1 cellular context compared by ENCODE assay signal in genomic region chr22:31661851-31662667, GRCh38.
TF ChIP-seq lines count a peak whose summit lies in the region.

Gene PISD, minus strand, starts transcription at chr22:31662215. Its CDS starts 7 bp downstream, at chr22:31662208.

TF ChIP-seq in HepG2, 621 proteins besides CTCF, POLR2A, EP300 and RAD21 (continued from another document and continues in another):
- TF ChIP-seq ZNF331 (CRISPR knock-in tag; IDR thresholded peaks at IDR 0.05) = peak; percentile 22; the same call in 1 of the 2 replicates
- TF ChIP-seq ZNF367 (CRISPR knock-in tag; IDR thresholded peaks at IDR 0.05; ENCODE audit: borderline replicate concordance) = no peak
- no peak for TF ChIP-seq PRDM15 (CRISPR knock-in tag; IDR thresholded peaks at IDR 0.05)
- no peak for TF ChIP-seq SNAI1 (CRISPR knock-in tag; IDR thresholded peaks at IDR 0.05; ENCODE audit: borderline replicate concordance)
- peak; percentile 69; the same call in 1 of the 2 replicates for TF ChIP-seq TSC22D2 (CRISPR knock-in tag; IDR thresholded peaks at IDR 0.05; ENCODE audit: borderline replicate concordance)
- TF ChIP-seq ZNF446 (CRISPR knock-in tag; IDR thresholded peaks at IDR 0.05) = no peak
- TF ChIP-seq KLF13 (CRISPR knock-in tag; IDR thresholded peaks at IDR 0.05) = peak; percentile 99
- TF ChIP-seq KLF12 (CRISPR knock-in tag; IDR thresholded peaks at IDR 0.05; ENCODE audit: borderline replicate concordance) = peak; percentile 92
- no peak for TF ChIP-seq ZNF17 (CRISPR knock-in tag; IDR thresholded peaks at IDR 0.05)
- TF ChIP-seq SRSF4 (IDR thresholded peaks at IDR 0.05; ENCODE audit: low read depth, low read length, poor library complexity, severe bottlenecking) = no peak
- TF ChIP-seq ZNF30 (CRISPR knock-in tag; IDR thresholded peaks at IDR 0.05) = no peak
- TF ChIP-seq E2F5 (CRISPR knock-in tag; conservative IDR thresholded peaks at IDR 0.05) = no peak
- TF ChIP-seq MYNN (CRISPR knock-in tag; IDR thresholded peaks at IDR 0.05; ENCODE audit: low read depth) = no peak
- TF ChIP-seq ZNF337 (CRISPR knock-in tag; IDR thresholded peaks at IDR 0.05; ENCODE audit: borderline replicate concordance, low read depth) = 0 out of 2 replicates have a peak, but pooled peaks have one; percentile 45
- TF ChIP-seq ZBTB40 (IDR thresholded peaks at IDR 0.05) = no peak
- TF ChIP-seq ZBTB40 (CRISPR knock-in tag; IDR thresholded peaks at IDR 0.05) = peak; percentile 18; the same call in 1 of the 2 replicates
- TF ChIP-seq ZNF597 (CRISPR knock-in tag; IDR thresholded peaks at IDR 0.05) = no peak
- TF ChIP-seq CHD4 (IDR thresholded peaks at IDR 0.05; ENCODE audit: borderline replicate concordance, low read length) = no peak
- no peak for TF ChIP-seq PRPF4 (IDR thresholded peaks at IDR 0.05; ENCODE audit: low read depth, low read length, poor library complexity, severe bottlenecking)
- no peak for TF ChIP-seq ZNF431 (CRISPR knock-in tag; IDR thresholded peaks at IDR 0.05; ENCODE audit: borderline replicate concordance, low read depth)
- TF ChIP-seq ZNF761 (CRISPR knock-in tag; conservative IDR thresholded peaks at IDR 0.05) = no peak
- no peak for TF ChIP-seq HNF1A (IDR thresholded peaks at IDR 0.05; ENCODE audit: low read depth)
- TF ChIP-seq HNF1A (CRISPR knock-in tag; IDR thresholded peaks at IDR 0.05; ENCODE audit: borderline replicate concordance) = no peak
- TF ChIP-seq ZNF574 (CRISPR knock-in tag; IDR thresholded peaks at IDR 0.05) = peak; percentile 90
- TF ChIP-seq HHEX (CRISPR knock-in tag; IDR thresholded peaks at IDR 0.05) = no peak
- peak; percentile 79 for TF ChIP-seq SP1 (IDR thresholded peaks at IDR 0.05)
- peak; percentile 100 for TF ChIP-seq SP1 (CRISPR knock-in tag; IDR thresholded peaks at IDR 0.05)
- peak; percentile 70; the same call in 1 of the 2 replicates for TF ChIP-seq SIN3A (IDR thresholded peaks at IDR 0.05; ENCODE audit: borderline replicate concordance, low read depth, low read length)
- no peak for TF ChIP-seq PHB2 (IDR thresholded peaks at IDR 0.05; ENCODE audit: partially characterized antibody)
- no peak for TF ChIP-seq ZNF207 (IDR thresholded peaks at IDR 0.05; ENCODE audit: borderline replicate concordance)
- TF ChIP-seq HINFP (CRISPR knock-in tag; IDR thresholded peaks at IDR 0.05; ENCODE audit: low read depth) = 0 out of 2 replicates have a peak, but pooled peaks have one; percentile 24
- no peak for TF ChIP-seq FOXJ3 (CRISPR knock-in tag; IDR thresholded peaks at IDR 0.05; ENCODE audit: borderline replicate concordance)
- TF ChIP-seq KLF9 (CRISPR knock-in tag; IDR thresholded peaks at IDR 0.05; ENCODE audit: low read depth) = peak; percentile 100
- TF ChIP-seq ZNF788 (CRISPR knock-in tag; IDR thresholded peaks at IDR 0.05; ENCODE audit: borderline replicate concordance) = peak; percentile 40; the same call in 1 of the 2 replicates
- TF ChIP-seq SP4 (CRISPR knock-in tag; IDR thresholded peaks at IDR 0.05) = peak; percentile 99
- 0 out of 2 replicates have a peak, but pooled peaks have one; percentile 69 for TF ChIP-seq ZNF510 (CRISPR knock-in tag; IDR thresholded peaks at IDR 0.05; ENCODE audit: low read depth)
